ENCODE assay signal across 30 cellular contexts in the genomic region with DNA sequence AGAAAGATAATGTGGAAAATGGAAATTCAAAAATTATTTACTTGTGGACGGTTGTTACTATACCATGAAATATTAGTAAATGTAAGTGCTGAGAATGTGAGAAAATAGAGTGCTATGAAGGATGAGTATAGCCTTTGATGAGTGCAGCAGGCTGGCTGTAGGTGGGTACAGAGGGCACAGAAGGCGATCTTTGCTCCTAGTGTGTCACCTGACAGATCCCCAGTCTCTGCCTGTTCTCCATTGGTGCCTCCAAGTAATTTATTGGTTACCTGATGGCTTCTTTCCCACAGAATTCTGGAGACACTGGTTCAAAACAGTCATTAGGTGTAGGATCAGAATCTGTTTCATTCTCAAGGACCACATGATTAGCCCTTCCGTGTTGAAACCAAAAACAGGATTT. TPM values are rescaled to one million over a fixed set of nuclear protein-coding genes. Genes with fewer than 3 reads are reported as not detected.
"Had no signal": no experiment of that assay in that cellular context is flagged by ENCODE, and none has a peak within 500 bp of the region (broad histone marks: within the 10 kb centered on the region; RNA-seq: fewer than 3 reads in every experiment).

No MANE protein-coding gene starts in this region.

- H3K4me1 ChIP-seq: ascending aorta, breast epithelium, colonic mucosa had no signal

- FAIRE-seq: endometrium, frontal cortex had no signal

- H3K27me3 ChIP-seq: ascending aorta, breast epithelium, cardiac muscle cell, colonic mucosa had no signal

- H3K36me3 ChIP-seq: ascending aorta, breast epithelium, cardiac muscle cell, colonic mucosa, WERI-Rb-1 had no signal

- H3K27ac ChIP-seq: ascending aorta, breast epithelium, cardiac muscle cell, colonic mucosa, WERI-Rb-1 had no signal

- H3K4me3 ChIP-seq: ascending aorta, breast epithelium, cardiac muscle cell, colonic mucosa had no signal

- ATAC-seq: activated CD4-positive, CD25-positive, alpha-beta regulatory T cell treated with anti-CD3 and anti-CD28 coated beads, Interleukin-2, amount 50 U/mL, for 24 hours; activated CD8-positive, alpha-beta T cell treated with anti-CD3 and anti-CD28 coated beads for 36 hours; activated naive CD4-positive, alpha-beta T cell treated with anti-CD3 and anti-CD28 coated beads, Interleukin-2, amount 50 U/mL, for 72 hours; activated T-cell treated with anti-CD3 and anti-CD28 coated beads, Interleukin-2, amount 50 U/mL, for 4 hours; esophagus mucosa; T-helper 17 cell had no signal

- DNase-seq: activated B cell treated with CpG ODN at 0.5 μM for 24 hours; activated CD4-positive, alpha-beta T cell treated with anti-CD3 and anti-CD28 coated beads for 48 hours; activated CD4-positive, alpha-beta T cell treated with anti-CD3 and anti-CD28 coated beads, Interleukin-2, amount 50 U/mL, for 1 hour; activated CD4-positive, alpha-beta T cell treated with anti-CD3 and anti-CD28 coated beads, Interleukin-2, amount 50 U/mL, for 48 hours; activated CD8-positive, alpha-beta memory T cell treated with anti-CD3 and anti-CD28 coated beads for 24 hours; activated CD8-positive, alpha-beta T cell treated with anti-CD3 and anti-CD28 coated beads for 36 hours; activated effector memory CD4-positive, alpha-beta T cell treated with anti-CD3 and anti-CD28 coated beads, Interleukin-2, amount 50 U/mL, for 16 hours; activated naive CD4-positive, alpha-beta T cell treated with anti-CD3 and anti-CD28 coated beads, Interleukin-2, amount 10 ng/mL, durations not matched to agents 7 days and 5 days; activated naive CD8-positive, alpha-beta T cell treated with anti-CD3 and anti-CD28 coated beads, Interleukin-2, amount 10 ng/mL, durations not matched to agents 7 days and 5 days; activated T-cell treated with anti-CD3 and anti-CD28 coated beads, Interleukin-2, amount 50 U/mL, for 4 hours; central memory CD4-positive, alpha-beta T cell; cerebellar nuclear complex; colonic mucosa; effector CD8-positive, alpha-beta T cell; foreskin fibroblast; head of caudate nucleus; T-helper 17 cell; T1000; WERI-Rb-1 had no signal

- H3K9me3 ChIP-seq: breast epithelium, colonic mucosa had no signal

RNA-seq across cellular contexts. Expression of a gene that starts 28.9 kb away (rescaled TPM):
- total RNA-seq: activated CD8-positive, alpha-beta T cell treated with anti-CD3 and anti-CD28 coated beads for 36 hours; activated naive CD4-positive, alpha-beta T cell treated with anti-CD3 and anti-CD28 coated beads, Interleukin-2, amount 50 U/mL, for 72 hours; activated T-cell treated with anti-CD3 and anti-CD28 coated beads, Interleukin-2, amount 50 U/mL, for 4 hours; activated T-helper 1 cell treated with anti-CD3 and anti-CD28 coated beads, Interleukin-12 subunit alpha, Interleukin-12 subunit beta, Interleukin-2, Interleukin-4 antibody, amounts not matched to agents 30 ng/mL and 10 ng/mL and 1 ng/mL, durations not matched to agents 14 hours and 24 hours and 36 hours; activated T-helper 2 cell treated with anti-CD3 and anti-CD28 coated beads, Interferon-gamma antibody, Interleukin-2, Interleukin-4, amounts not matched to agents 10 μg/mL and 5 μg/mL and 100 μg/mL, durations not matched to agents 14 hours and 24 hours and 36 hours; epithelial cell of proximal tubule had no signal
- polyA plus RNA-seq: cardiac muscle cell had no signal
